9 cellular contexts compared by ENCODE assay signal in the genomic region with DNA sequence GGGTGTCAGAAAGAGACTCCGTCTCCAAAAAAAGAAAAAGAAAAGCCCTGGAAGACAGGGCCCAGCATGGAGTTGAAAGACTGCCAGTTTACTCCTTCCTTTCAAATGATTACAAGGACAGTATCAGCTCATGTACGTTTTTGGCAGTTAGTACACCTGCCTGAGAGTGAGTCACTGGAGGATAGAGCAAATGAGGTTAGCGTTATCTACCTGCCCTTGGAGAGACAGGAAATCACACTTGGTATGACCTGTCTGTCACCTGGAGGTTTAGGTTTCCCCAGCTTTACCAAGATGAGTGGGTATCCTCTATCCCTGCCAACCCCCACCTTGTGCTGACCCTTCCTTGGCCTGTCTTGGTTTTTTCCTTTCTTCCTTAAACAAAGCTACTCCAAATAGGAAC.
DNase-seq lines count a peak whose midpoint lies in the region; TF ChIP-seq lines count a peak whose summit lies in the region.
"Had no signal": no experiment of that assay in that cellular context is flagged by ENCODE, and none has a peak within 500 bp of the region (broad histone marks: within the 10 kb centered on the region; RNA-seq: fewer than 3 reads in every experiment).

No MANE protein-coding gene starts in this region.

- peak overlapping the region; percentile 60 for H3K9ac ChIP-seq in endodermal cell (ENCODE audit: extremely low read depth, low read length, poor library complexity, severe bottlenecking)

- H3K9me3 ChIP-seq in endodermal cell (ENCODE audit: control insufficient read depth, low read length), result no peaks in the 10 kb centered on the region
- H3K9me3 ChIP-seq: Peyer's patch had no signal

- H3K27me3 Mint-ChIP-seq in endodermal cell (ENCODE audit: insufficient read depth), result no peaks in the 10 kb centered on the region
- H3K27me3 Mint-ChIP-seq in osteocyte (ENCODE audit: unreplicated experiment), result no peaks in the 10 kb centered on the region

- TF ChIP-seq POLR2A in erythroblast (IDR thresholded peaks at IDR 0.05; ENCODE audit: low read length), result no peak

- H3K36me3 Mint-ChIP-seq in endodermal cell (ENCODE audit: low read depth) (peaks cover 10% of the 10 kb centered on the region), osteocyte (ENCODE audit: unreplicated experiment) (peaks cover 4% of the 10 kb centered on the region)

- H3K9me3 Mint-ChIP-seq in endodermal cell (no peaks in the 10 kb centered on the region), osteocyte (ENCODE audit: unreplicated experiment) (no peaks in the 10 kb centered on the region)

- no peak overlapping the region for H3K4me3 Mint-ChIP-seq in endodermal cell
- no peak overlapping the region for H3K4me3 Mint-ChIP-seq in osteocyte (ENCODE audit: unreplicated experiment)

- peaks cover 39% of the 10 kb centered on the region for H3K4me1 ChIP-seq in endodermal cell (ENCODE audit: control insufficient read depth, insufficient read depth, low read length)

- H3K4me3 ChIP-seq in GM12865 (ENCODE audit: low read depth, low read length) (no peak overlapping the region), endodermal cell (ENCODE audit: low read length) (peak overlapping the region; percentile 53)
- H3K4me3 ChIP-seq: Peyer's patch had no signal

- TF ChIP-seq CTCF in GM12865 (IDR thresholded peaks at IDR 0.05; ENCODE audit: insufficient read depth, low read depth, low read length, missing control alignments) (no peak), endodermal cell (conservative IDR thresholded peaks at IDR 0.05) (no peak), osteocyte (IDR thresholded peaks at IDR 0.05) (no peak)

- peak; percentile 35 for DNase-seq in GM12865 (ENCODE audit: low read depth)
- DNase-seq in NCI-H226, result peak; percentile 74
- DNase-seq in endodermal cell, result peak; percentile 81
- DNase-seq in osteocyte (ENCODE audit: extremely low spot score, unreplicated experiment), result no peak
- DNase-seq in erythroblast (lab: John Stamatoyannopoulos, UW), result no peak
- DNase-seq in NCI-H345 (lab: John Stamatoyannopoulos, UW), result no peak
- DNase-seq in Ammon's horn (ENCODE audit: low spot score), result no peak
- DNase-seq in GM19238 (ENCODE audit: insufficient read length, low spot score), result no peak
- DNase-seq: Peyer's patch had no signal

- peaks cover 73% of the 10 kb centered on the region for H3K4me1 Mint-ChIP-seq in endodermal cell
- H3K4me1 Mint-ChIP-seq in osteocyte (ENCODE audit: unreplicated experiment), result peaks cover 78% of the 10 kb centered on the region

- H3K36me3 ChIP-seq in endodermal cell (ENCODE audit: control insufficient read depth, insufficient read depth, low read length), result peaks cover 9% of the 10 kb centered on the region

- peak overlapping the region; percentile 88 for H3K27ac Mint-ChIP-seq in endodermal cell
- peak overlapping the region; percentile 90 for H3K27ac Mint-ChIP-seq in osteocyte (ENCODE audit: unreplicated experiment)

- no peaks in the 10 kb centered on the region for H3K27me3 ChIP-seq in endodermal cell (ENCODE audit: control insufficient read depth, insufficient read depth, low read length, poor library complexity, severe bottlenecking)
- H3K27me3 ChIP-seq: Peyer's patch had no signal

- H3K27ac ChIP-seq in endodermal cell (ENCODE audit: low read depth, low read length), result peak overlapping the region; percentile 28

- WGBS in endodermal cell (ENCODE audit: insufficient coverage in 1 of 2, insufficient read length in 1 of 2), 2 experiments, result 42% methylated on average over 2 to 3 of the region's 3 CpGs

Comparison
In these comparisons a context has a peak if more than half of its experiments do, and no peak if none do; other contexts are left out.
1. DNase-seq: peak in GM12865 (single experiment), NCI-H226 (single experiment) and endodermal cell (single experiment); none in osteocyte (single experiment), erythroblast (0 of 2), NCI-H345 (single experiment), Ammon's horn (single experiment) and GM19238 (single experiment).